ENCODE assay signal across 1 cellular context in the genomic region with DNA sequence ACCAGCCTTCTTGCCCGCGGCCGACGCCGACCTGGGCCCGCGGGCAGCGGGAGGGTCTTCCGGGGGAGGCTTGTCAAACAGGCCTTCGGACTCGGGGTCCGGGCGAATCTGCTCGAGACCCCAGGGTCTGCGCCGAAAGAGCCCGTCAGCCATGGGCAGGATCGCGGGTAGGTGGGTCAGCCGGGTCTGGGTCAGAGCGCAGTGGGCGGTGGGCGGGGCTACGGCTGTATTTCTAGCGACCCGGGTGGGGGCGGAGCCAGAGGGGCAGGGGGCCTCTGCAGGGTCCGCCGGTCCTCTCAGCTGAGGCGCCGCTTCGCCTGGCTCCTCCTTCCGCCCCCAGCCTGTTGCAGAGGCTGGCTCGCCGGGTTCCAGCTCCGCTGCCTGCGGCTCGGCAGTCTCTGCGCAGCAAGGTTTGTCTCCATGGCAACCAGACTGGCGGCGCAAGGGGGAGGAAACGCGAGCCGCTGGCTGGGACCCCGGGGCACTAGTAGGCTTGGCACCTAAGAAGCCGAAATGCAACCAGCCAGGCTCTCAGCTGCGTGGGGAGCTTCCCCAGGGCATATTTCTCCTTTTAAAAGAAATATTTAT.
TF ChIP-seq lines count a peak whose summit lies in the region.

No MANE protein-coding gene starts in this region.

TF ChIP-seq in HepG2, 621 proteins besides CTCF, POLR2A, EP300 and RAD21 (continued from another document):
- peak; percentile 47 for TF ChIP-seq ZNF407 (CRISPR knock-in tag; IDR thresholded peaks at IDR 0.05; ENCODE audit: not compliant biosample characterization)
- TF ChIP-seq ZMYM4 (CRISPR knock-in tag; IDR thresholded peaks at IDR 0.05), result peak; percentile 71; the same call in 1 of the 2 replicates
- TF ChIP-seq ZZZ3 (CRISPR knock-in tag; IDR thresholded peaks at IDR 0.05; ENCODE audit: borderline replicate concordance), result no peak
- 0 out of 2 replicates have a peak, but pooled peaks have one; percentile 25 for TF ChIP-seq ZFP36L1 (CRISPR knock-in tag; IDR thresholded peaks at IDR 0.05)
- TF ChIP-seq SP1 (IDR thresholded peaks at IDR 0.05), result no peak
- peak; percentile 74 for TF ChIP-seq SP1 (CRISPR knock-in tag; IDR thresholded peaks at IDR 0.05)
